Comparison of ENCODE assay signal across 8 cellular contexts in genomic region chr6:7909323-7910276, GRCh38. TPM values are rescaled to one million over a fixed set of nuclear protein-coding genes. Genes with fewer than 3 reads are reported as not detected.
DNase-seq lines count a peak whose midpoint lies in the region; ATAC-seq, FAIRE-seq and TF ChIP-seq lines count a peak whose summit lies in the region.

No MANE protein-coding gene starts in this region.

- H3K9me3 ChIP-seq in body of pancreas (no peaks in the 10 kb centered on the region), iPS-20b (ENCODE audit: insufficient read depth, low read depth, low read length) (no peaks in the 10 kb centered on the region), small intestine (ENCODE audit: control insufficient read depth, low read depth) (no peaks in the 10 kb centered on the region)

- peak in 1 of 3 donors; percentile 53 for TF ChIP-seq POLR2A in body of pancreas (IDR thresholded peaks at IDR 0.05)

- TF ChIP-seq CTCF in C4-2B (conservative IDR thresholded peaks at IDR 0.05), result no peak
- TF ChIP-seq CTCF in body of pancreas (IDR thresholded peaks at IDR 0.05), result peak in 1 of 7 experiments; percentile 12

- H3K36me3 ChIP-seq in body of pancreas (replicated peaks in 1 of 2; ENCODE audit: insufficient read depth in 1 of 2, low read depth in 2 of 2) (no peaks in the 10 kb centered on the region), iPS-20b (ENCODE audit: insufficient read depth, low read depth, low read length) (peaks cover 4% of the 10 kb centered on the region; the same call in 1 of the 2 replicates), small intestine (ENCODE audit: control insufficient read depth in 2 of 2, insufficient read depth in 2 of 2, low read length in 2 of 2) (no peaks in the 10 kb centered on the region)

- DNase-seq in body of pancreas, result peak; percentile 70 to 80 (median 76)
- peak; percentile 60 for DNase-seq in small intestine
- DNase-seq in SKM-1 (lab: John Stamatoyannopoulos, UW; ENCODE audit: unreplicated experiment), result no peak

- FAIRE-seq in small intestine (lab: Jason Lieb, UNC), result no peak

- H3K9ac ChIP-seq in iPS-20b (ENCODE audit: low read depth, low read length), result peak overlapping the region; percentile 82

- no peaks in the 10 kb centered on the region for H3K27me3 ChIP-seq in body of pancreas
- peaks cover 38% of the 10 kb centered on the region for H3K27me3 ChIP-seq in iPS-20b (ENCODE audit: insufficient read depth, low read length)
- H3K27me3 ChIP-seq in small intestine (ENCODE audit: control insufficient read depth in 2 of 2, insufficient read depth in 2 of 2, low read length in 2 of 2), result no peaks in the 10 kb centered on the region

- H3K4me1 ChIP-seq in body of pancreas (peaks cover 53% of the 10 kb centered on the region), iPS-20b (ENCODE audit: insufficient read depth, low read length) (no peaks in the 10 kb centered on the region), small intestine (ENCODE audit: control insufficient read depth in 2 of 2, insufficient read depth in 1 of 2, low read depth in 1 of 2, low read length in 1 of 2) (peaks cover 2 to 4% of the 10 kb centered on the region in 2 donors)

- WGBS in body of pancreas, 2 donors, result 3 to 8% methylated on average over 18 to 47 of the region's 66 CpGs
- 2 to 4% (median 3%) methylated on average over 37 to 66 of the region's 66 CpGs for WGBS in small intestine, 3 donors

- H3K4me3 ChIP-seq in body of pancreas, result peak overlapping the region; percentile 57 to 60
- peak overlapping the region; percentile 80 for H3K4me3 ChIP-seq in iPS-20b (ENCODE audit: low read length)
- H3K4me3 ChIP-seq in small intestine (ENCODE audit: low read depth in 1 of 2, low read length in 2 of 2), result peak overlapping the region; percentile 84 to 93

- H3K27ac ChIP-seq in C4-2B (peak overlapping the region; percentile 92), body of pancreas (peak overlapping the region; percentile 55 to 93 (median 82)), iPS-20b (ENCODE audit: low read length) (no peak overlapping the region), small intestine (ENCODE audit: low read depth in 1 of 2, low read length in 1 of 2) (peak overlapping the region in 1 of 2 donors; percentile 80)

- intact Hi-C loops in body of pancreas (cut with DNase I), result no loop called here

- ATAC-seq in GM19043 (IDR thresholded peaks at IDR 0.05; ENCODE audit: low read depth, unreplicated experiment) (peak; percentile 19), HG03439 (IDR thresholded peaks at IDR 0.05; ENCODE audit: unreplicated experiment) (peak; percentile 38), SK-N-SH treated with all-trans-retinoic acid at 6 μM for 48 hours (peak; percentile 77), body of pancreas (peak; percentile 78)

TF ChIP-seq in SK-N-SH treated with all-trans-retinoic acid at 6 μM for 48 hours, 23 proteins besides CTCF, POLR2A, EP300 and RAD21:
- TF ChIP-seq CREB5 (CRISPR knock-in tag; IDR thresholded peaks at IDR 0.05; ENCODE audit: low read depth) (no peak), CSDC2 (CRISPR knock-in tag; IDR thresholded peaks at IDR 0.05) (no peak), BACH2 (CRISPR knock-in tag; IDR thresholded peaks at IDR 0.05; ENCODE audit: borderline replicate concordance) (no peak), TSHZ2 (CRISPR knock-in tag; IDR thresholded peaks at IDR 0.05) (no peak), ESRRG (CRISPR knock-in tag; IDR thresholded peaks at IDR 0.05) (no peak), GLIS3 (CRISPR knock-in tag; IDR thresholded peaks at IDR 0.05) (no peak), ARNTL (CRISPR knock-in tag; IDR thresholded peaks at IDR 0.05; ENCODE audit: borderline replicate concordance, low read depth) (no peak)
- TF ChIP-seq, protein P1, sequence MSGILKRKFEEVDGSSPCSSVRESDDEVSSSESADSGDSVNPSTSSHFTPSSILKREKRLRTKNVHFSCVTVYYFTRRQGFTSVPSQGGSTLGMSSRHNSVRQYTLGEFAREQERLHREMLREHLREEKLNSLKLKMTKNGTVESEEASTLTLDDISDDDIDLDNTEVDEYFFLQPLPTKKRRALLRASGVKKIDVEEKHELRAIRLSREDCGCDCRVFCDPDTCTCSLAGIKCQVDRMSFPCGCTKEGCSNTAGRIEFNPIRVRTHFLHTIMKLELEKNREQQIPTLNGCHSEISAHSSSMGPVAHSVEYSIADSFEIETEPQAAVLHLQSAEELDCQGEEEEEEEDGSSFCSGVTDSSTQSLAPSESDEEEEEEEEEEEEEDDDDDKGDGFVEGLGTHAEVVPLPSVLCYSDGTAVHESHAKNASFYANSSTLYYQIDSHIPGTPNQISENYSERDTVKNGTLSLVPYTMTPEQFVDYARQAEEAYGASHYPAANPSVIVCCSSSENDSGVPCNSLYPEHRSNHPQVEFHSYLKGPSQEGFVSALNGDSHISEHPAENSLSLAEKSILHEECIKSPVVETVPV (CRISPR knock-in tag; IDR thresholded peaks at IDR 0.05), result no peak

RNA-seq across cellular contexts. Expression of gene TXNDC5, which starts 1.0 kb away (rescaled TPM):
- 100 to 1,000 TPM; 104 to 112 TPM for total RNA-seq in body of pancreas
- 10 to 100 TPM; 19.5 to 87.4 (median 83.2) TPM for polyA plus RNA-seq in small intestine

Comparison
In these comparisons a context has a peak if more than half of its experiments do, and no peak if none do; other contexts are left out.
1. ATAC-seq: peak in every context shown above with its lines; median percentile 78 in body of pancreas; 77 in SK-N-SH treated with all-trans-retinoic acid at 6 μM for 48 hours; 38 in HG03439; 19 in GM19043.